23 cellular contexts compared by ENCODE assay signal in the genomic region with DNA sequence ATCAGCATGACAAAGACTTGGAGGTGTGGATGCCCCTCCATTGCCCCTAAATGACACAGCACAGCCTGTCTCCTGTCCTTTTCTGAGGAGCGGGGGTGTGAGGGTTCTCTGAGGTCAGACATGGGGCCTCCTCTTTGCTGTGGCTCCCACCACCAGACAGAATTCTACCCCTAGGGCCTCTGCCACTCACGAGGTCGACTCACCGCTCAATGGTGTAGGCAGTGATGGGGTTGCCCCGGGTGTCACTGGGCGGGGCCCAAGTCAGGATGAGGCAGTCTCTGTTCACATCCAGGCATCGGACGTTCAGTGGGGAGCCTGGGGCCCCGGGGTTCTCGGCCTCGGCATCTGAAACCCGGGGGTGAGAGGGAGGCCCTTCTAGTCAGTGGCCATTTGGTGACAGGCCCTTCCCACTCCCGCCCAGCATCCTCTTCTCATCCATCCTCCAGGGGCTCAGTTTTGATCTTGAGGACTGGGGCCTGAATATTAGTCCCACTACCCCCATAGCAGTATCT. TPM values are rescaled to one million over a fixed set of nuclear protein-coding genes. Genes with fewer than 3 reads are reported as not detected.
"Had no signal": no experiment of that assay in that cellular context is flagged by ENCODE, and none has a peak within 500 bp of the region (broad histone marks: within the 10 kb centered on the region; RNA-seq: fewer than 3 reads in every experiment).

No MANE protein-coding gene starts in this region.

- H3K36me3 Mint-ChIP-seq: activated naive CD8-positive, alpha-beta T cell; naive thymus-derived CD4-positive, alpha-beta T cell; neural progenitor cell had no signal

- DNase-seq: activated gamma-delta T cell; activated T-cell treated with anti-CD3 and anti-CD28 coated beads, Interleukin-2, amount 50 U/mL, for 4 hours; amygdala; effector CD8-positive, alpha-beta T cell; heart right ventricle; kidney glomerular epithelial cell; mesendoderm; naive thymus-derived CD4-positive, alpha-beta T cell; SJCRH30; T-helper 17 cell; testis; upper lobe of left lung; WERI-Rb-1 had no signal

- H3K27ac ChIP-seq: cardiac muscle cell, esophagus muscularis mucosa, neural progenitor cell, pancreas, SJCRH30, testis, upper lobe of left lung, WERI-Rb-1 had no signal

- H3K9ac ChIP-seq: neural progenitor cell had no signal

- H2AFZ ChIP-seq: neural progenitor cell had no signal

- H3K27ac Mint-ChIP-seq: activated naive CD8-positive, alpha-beta T cell; dendritic cell treated with granulocyte-macrophage colony-stimulating factor and Interleukin-4, amounts not matched to agents 40 ng/mL and 50 ng/mL, for 4 days; naive thymus-derived CD4-positive, alpha-beta T cell; neural progenitor cell; T-helper 17 cell had no signal

- H3K4me3 ChIP-seq: cardiac muscle cell, esophagus muscularis mucosa, heart right ventricle, neural progenitor cell, pancreas, SJCRH30, testis, upper lobe of left lung had no signal

- H3K4me3 Mint-ChIP-seq: activated naive CD8-positive, alpha-beta T cell; activated T-cell treated with anti-CD3 and anti-CD28 coated beads, Interleukin-2, amount 50 U/mL, for 4 hours; dendritic cell treated with granulocyte-macrophage colony-stimulating factor and Interleukin-4, amounts not matched to agents 40 ng/mL and 50 ng/mL, for 4 days; naive thymus-derived CD4-positive, alpha-beta T cell; neural progenitor cell; T-helper 17 cell had no signal

- H3K27me3 ChIP-seq: cardiac muscle cell, heart right ventricle, neural progenitor cell, pancreas, testis, upper lobe of left lung had no signal

- H3K4me2 ChIP-seq: neural progenitor cell had no signal

- H3K27me3 Mint-ChIP-seq: activated naive CD8-positive, alpha-beta T cell had no signal

- H3K36me3 ChIP-seq: cardiac muscle cell, neural progenitor cell, pancreas, SJCRH30, upper lobe of left lung, WERI-Rb-1 had no signal

- ATAC-seq: heart right ventricle; naive thymus-derived CD4-positive, alpha-beta T cell; pancreas; sciatic nerve; T-helper 17 cell had no signal

- H3K4me1 ChIP-seq: neural progenitor cell, SJCRH30 had no signal

- H3K9me3 ChIP-seq: esophagus muscularis mucosa, heart right ventricle, pancreas, SJCRH30, testis, upper lobe of left lung had no signal

- H3K9me3 Mint-ChIP-seq: activated T-cell treated with anti-CD3 and anti-CD28 coated beads, Interleukin-2, amount 50 U/mL, for 4 hours; dendritic cell treated with granulocyte-macrophage colony-stimulating factor and Interleukin-4, amounts not matched to agents 40 ng/mL and 50 ng/mL, for 4 days; neural progenitor cell had no signal

RNA-seq across cellular contexts. Expression of a gene that starts 19.9 kb away (rescaled TPM):
- total RNA-seq: activated T-cell treated with anti-CD3 and anti-CD28 coated beads, Interleukin-2, amount 50 U/mL, for 4 hours; naive thymus-derived CD4-positive, alpha-beta T cell; SJCRH30; T-helper 17 cell had no signal
- polyA plus RNA-seq: cardiac muscle cell; naive thymus-derived CD4-positive, alpha-beta T cell had no signal

RNA-seq across cellular contexts. Expression of a gene that starts 50.9 kb away (rescaled TPM):
- total RNA-seq: cardiac muscle cell; chondrocyte; endothelial cell of umbilical vein; naive thymus-derived CD4-positive, alpha-beta T cell; pulmonary artery endothelial cell; sciatic nerve; SJCRH30; T-helper 17 cell had no signal
- polyA plus RNA-seq: cardiac muscle cell; endothelial cell of umbilical vein; naive thymus-derived CD4-positive, alpha-beta T cell had no signal
